14 cellular contexts compared by ENCODE assay signal in the genomic region with DNA sequence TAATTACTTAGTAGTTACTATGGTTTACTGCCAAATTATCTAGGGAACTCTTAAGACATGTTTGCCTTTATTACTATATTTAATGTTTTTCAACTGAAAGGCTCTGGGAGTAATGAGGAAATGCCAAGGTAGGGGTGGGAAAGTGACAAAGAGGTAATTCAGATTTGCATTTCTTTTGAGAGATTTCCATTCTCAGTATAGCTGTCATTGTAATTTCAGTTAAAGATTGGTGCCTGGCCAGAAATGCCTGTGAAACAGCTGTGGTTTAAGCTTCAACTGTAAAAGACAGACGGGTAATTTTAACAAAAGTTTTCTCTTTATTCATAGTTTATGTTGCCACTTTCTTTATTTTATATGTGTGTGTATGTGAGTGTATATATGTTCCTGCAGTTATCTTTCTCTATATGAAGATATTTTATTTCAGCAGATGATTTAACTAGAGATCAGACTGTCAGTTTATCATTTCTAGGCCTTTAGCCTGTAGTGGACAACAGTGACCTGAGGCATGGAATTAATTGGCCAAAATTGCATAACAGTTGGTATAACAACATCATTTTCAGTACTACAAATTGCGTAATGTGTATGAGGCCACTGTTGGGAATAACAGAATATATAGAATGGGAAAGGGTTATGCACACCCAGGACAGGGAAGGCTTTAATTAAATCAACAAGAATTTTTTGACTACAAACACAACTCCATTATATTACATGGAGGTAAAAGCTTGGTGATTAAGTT.
DNase-seq lines count a peak whose midpoint lies in the region; ATAC-seq and TF ChIP-seq lines count a peak whose summit lies in the region.
"Had no signal": no experiment of that assay in that cellular context is flagged by ENCODE, and none has a peak within 500 bp of the region (broad histone marks: within the 10 kb centered on the region; RNA-seq: fewer than 3 reads in every experiment).

No MANE protein-coding gene starts in this region.

- peak; percentile 22 for DNase-seq in GM04504 (ENCODE audit: low read depth)
- peak; percentile 75 for DNase-seq in fibroblast of villous mesenchyme (ENCODE audit: low read depth)
- no peak for DNase-seq in central memory CD4-positive, alpha-beta T cell
- DNase-seq in substantia nigra (lab: John Stamatoyannopoulos, UW): no peak
- no peak for DNase-seq in activated CD4-positive, alpha-beta T cell treated with anti-CD3 and anti-CD28 coated beads for 4 hours
- no peak for DNase-seq in midbrain (lab: John Stamatoyannopoulos, UW)
- DNase-seq: activated CD8-positive, alpha-beta T cell treated with anti-CD3 and anti-CD28 coated beads, Interleukin-2, amount 10 ng/mL, durations not matched to agents 7 days and 5 days; adrenal gland; naive B cell; NCI-H2171; stimulated activated naive CD8-positive, alpha-beta T cell treated with anti-CD3 and anti-CD28 coated beads, Interleukin-15, amount 100 ng/mL, for 72 hours had no signal

- H3K27ac ChIP-seq in substantia nigra (ENCODE audit: low read depth, low read length, poor library complexity, severe bottlenecking): no peak overlapping the region
- H3K27ac ChIP-seq: adrenal gland, SK-N-MC had no signal

- no peak for TF ChIP-seq CTCF in fibroblast of villous mesenchyme (IDR thresholded peaks at IDR 0.05; ENCODE audit: insufficient read depth, low read depth, low read length)

- H3K4me3 ChIP-seq in fibroblast of villous mesenchyme (ENCODE audit: low read depth, low read length): no peak overlapping the region
- H3K4me3 ChIP-seq: adrenal gland, SK-N-MC had no signal

- ATAC-seq in GM21423 (IDR thresholded peaks at IDR 0.05; ENCODE audit: unreplicated experiment) (peak; percentile 69), HG03442 (IDR thresholded peaks at IDR 0.05; ENCODE audit: unreplicated experiment) (peak; percentile 65)
- ATAC-seq: activated CD8-positive, alpha-beta T cell treated with anti-CD3 and anti-CD28 coated beads, Interleukin-2, amount 10 ng/mL, durations not matched to agents 7 days and 5 days; stimulated activated naive CD8-positive, alpha-beta T cell treated with anti-CD3 and anti-CD28 coated beads, Interleukin-15, amount 100 ng/mL, for 72 hours had no signal

Comparison
In these comparisons a context has a peak if more than half of its experiments do, and no peak if none do; other contexts are left out.
1. DNase-seq: peak in GM04504 (single experiment) and fibroblast of villous mesenchyme (single experiment); none in central memory CD4-positive, alpha-beta T cell (single experiment), substantia nigra (0 of 49), activated CD4-positive, alpha-beta T cell treated with anti-CD3 and anti-CD28 coated beads for 4 hours (0 of 2) and midbrain (single experiment).